In genomic region chr12:131872154-131873046, GRCh38 we compare ENCODE assay signal across 1 cellular context.
TF ChIP-seq lines count a peak whose summit lies in the region.

No MANE protein-coding gene starts in this region.

TF ChIP-seq in A549, 52 proteins besides CTCF, POLR2A, EP300 and RAD21 (continued from another document):
- no peak for TF ChIP-seq POLR2AphosphoS2 (conservative IDR thresholded peaks at IDR 0.05; ENCODE audit: low read length)
